ENCODE assay signal across 25 cellular contexts in genomic region chr16:57497121-57497520, GRCh38. TPM values are rescaled to one million over a fixed set of nuclear protein-coding genes. Genes with fewer than 3 reads are reported as not detected.
DNase-seq lines count a peak whose midpoint lies in the region; ATAC-seq and TF ChIP-seq lines count a peak whose summit lies in the region.
"Had no signal": no experiment of that assay in that cellular context is flagged by ENCODE, and none has a peak within 500 bp of the region (broad histone marks: within the 10 kb centered on the region; RNA-seq: fewer than 3 reads in every experiment).

No MANE protein-coding gene starts in this region.

- H3K27ac ChIP-seq in hepatocyte (no peak overlapping the region), osteoblast (ENCODE audit: low read depth, low read length) (no peak overlapping the region), smooth muscle cell (ENCODE audit: low read depth) (no peak overlapping the region)
- no peak overlapping the region for H3K27ac ChIP-seq in CD8-positive, alpha-beta T cell (ENCODE audit: low read depth, low read length)
- H3K27ac ChIP-seq: BLaER1, HL-60 had no signal

- no peak overlapping the region for H2AFZ ChIP-seq in hepatocyte
- no peak overlapping the region for H2AFZ ChIP-seq in osteoblast (ENCODE audit: low read length)
- H2AFZ ChIP-seq in smooth muscle cell (ENCODE audit: low read depth), result no peak overlapping the region

- peaks cover 1 to 5% (median 2%) of the 10 kb centered on the region in 3 donors for H3K27me3 Mint-ChIP-seq in CD14-positive monocyte (ENCODE audit: low read depth in 3 of 3)
- H3K27me3 Mint-ChIP-seq in CD8-positive, alpha-beta T cell (ENCODE audit: low read depth), result peaks cover 6% of the 10 kb centered on the region

- H3K4me3 Mint-ChIP-seq in CD14-positive monocyte, result no peak overlapping the region
- H3K4me3 Mint-ChIP-seq in CD8-positive, alpha-beta T cell, result no peak overlapping the region
- H3K4me3 Mint-ChIP-seq: CD4-positive, alpha-beta memory T cell had no signal

- H3K4me3 ChIP-seq in BE2C (ENCODE audit: low read depth, low read length) (no peak overlapping the region), hepatocyte (no peak overlapping the region), osteoblast (ENCODE audit: insufficient read depth, low read length) (no peak overlapping the region), smooth muscle cell (no peak overlapping the region)
- H3K4me3 ChIP-seq in CD8-positive, alpha-beta T cell (ENCODE audit: low read depth, low read length), result no peak overlapping the region
- H3K4me3 ChIP-seq: BLaER1, GM12878, HAP-1 had no signal

- H3K4me1 ChIP-seq in BE2C (peaks cover 18% of the 10 kb centered on the region), hepatocyte (ENCODE audit: insufficient read depth) (peaks cover 10% of the 10 kb centered on the region), osteoblast (ENCODE audit: insufficient read depth, low read length) (no peaks in the 10 kb centered on the region), smooth muscle cell (ENCODE audit: low read depth) (no peaks in the 10 kb centered on the region)
- peaks cover 16% of the 10 kb centered on the region for H3K4me1 ChIP-seq in CD8-positive, alpha-beta T cell (ENCODE audit: insufficient read depth, low read length)
- H3K4me1 ChIP-seq: HAP-1 had no signal

- H4K20me1 ChIP-seq in hepatocyte (ENCODE audit: insufficient read depth, poor library complexity, severe bottlenecking) (no peaks in the 10 kb centered on the region), osteoblast (ENCODE audit: insufficient read depth, low read length) (no peaks in the 10 kb centered on the region), smooth muscle cell (ENCODE audit: low read depth) (no peaks in the 10 kb centered on the region)
- H4K20me1 ChIP-seq: BLaER1 had no signal

- CTCF ChIA-PET in CD8-positive, alpha-beta T cell (lab: Charles Lee), result interaction anchor here (0.7 to 0.9 kb wide), 3 partner anchors 22 to 242 kb away, joined by 3 read pairs; partner anchors contain the start of gene POLR2C

- no peaks in the 10 kb centered on the region for H3K4me1 Mint-ChIP-seq in CD14-positive monocyte
- peaks cover 10% of the 10 kb centered on the region for H3K4me1 Mint-ChIP-seq in CD8-positive, alpha-beta T cell (ENCODE audit: low read depth)

- DNase-seq in BE2C, result peak; percentile 16
- peak; percentile 28 for DNase-seq in CD14-positive monocyte (ENCODE audit: low spot score)
- DNase-seq in hepatocyte (ENCODE audit: low spot score), result peak; percentile 16
- peak; percentile 29 for DNase-seq in osteoblast (ENCODE audit: insufficient read length, low spot score, missing footprints)
- no peak for DNase-seq in NK-92 treated with Interleukin-12 subunit alpha and Interleukin-12 subunit beta, amount 100 ng/mL, for 24 hours (lab: John Stamatoyannopoulos, UW)
- DNase-seq in CD8-positive, alpha-beta T cell, result no peak
- DNase-seq in smooth muscle cell (lab: John Stamatoyannopoulos, UW; ENCODE audit: unreplicated experiment), result no peak
- DNase-seq: CD4-positive, alpha-beta memory T cell; DND-41; KBM-7; MM.1S; NCI-H1048; NCI-H1436; NCI-H187 treated with DMSO at 0.1 percent for 48 hours; NCI-H2107; NCI-H2227 treated with DMSO at 0.1 percent for 48 hours; NCI-H510A treated with DMSO at 0.1 percent for 48 hours; NCI-H774; OCI-M1 had no signal

- TF ChIP-seq CTCF in BE2C (IDR thresholded peaks at IDR 0.05; ENCODE audit: low read depth, low read length), result no peak
- TF ChIP-seq CTCF in CD14-positive monocyte (IDR thresholded peaks at IDR 0.05), result no peak
- no peak for TF ChIP-seq CTCF in hepatocyte (IDR thresholded peaks at IDR 0.05; ENCODE audit: poor library complexity)
- TF ChIP-seq CTCF in osteoblast (IDR thresholded peaks at IDR 0.05; ENCODE audit: extremely low read depth, low read depth, low read length), result no peak
- no peak for TF ChIP-seq CTCF in CD8-positive, alpha-beta T cell (IDR thresholded peaks at IDR 0.05)
- TF ChIP-seq CTCF in smooth muscle cell (IDR thresholded peaks at IDR 0.05; ENCODE audit: borderline replicate concordance, insufficient read depth, poor library complexity, severe bottlenecking), result no peak

- no peaks in the 10 kb centered on the region for H3K27me3 ChIP-seq in BE2C
- no peaks in the 10 kb centered on the region for H3K27me3 ChIP-seq in hepatocyte
- peaks cover 14% of the 10 kb centered on the region for H3K27me3 ChIP-seq in osteoblast (ENCODE audit: insufficient read depth, low read length)
- no peaks in the 10 kb centered on the region for H3K27me3 ChIP-seq in CD8-positive, alpha-beta T cell (ENCODE audit: insufficient read depth, low read length)
- H3K27me3 ChIP-seq in smooth muscle cell (ENCODE audit: low read depth), result no peaks in the 10 kb centered on the region
- H3K27me3 ChIP-seq: BLaER1 had no signal

- H3K4me2 ChIP-seq in hepatocyte (no peak overlapping the region), osteoblast (ENCODE audit: insufficient read depth, low read length) (no peak overlapping the region), smooth muscle cell (no peak overlapping the region)
- H3K4me2 ChIP-seq: BLaER1 had no signal

- POLR2A ChIA-PET in CD8-positive, alpha-beta T cell (lab: Charles Lee), result interaction anchor here (0.7 kb wide), 1 partner anchor 31 kb away, joined by 3 read pairs; no protein-coding TSS in a partner anchor

- H3K9me2 ChIP-seq in hepatocyte (replicated peaks; ENCODE audit: insufficient read depth), result no peaks in the 10 kb centered on the region

- H3K36me3 Mint-ChIP-seq in CD14-positive monocyte, result no peaks in the 10 kb centered on the region
- H3K36me3 Mint-ChIP-seq in CD8-positive, alpha-beta T cell, result no peaks in the 10 kb centered on the region
- H3K36me3 Mint-ChIP-seq: CD4-positive, alpha-beta memory T cell had no signal

- intact Hi-C loops in CD14-positive monocyte (cut with micrococcal nuclease), result no loop called here
- intact Hi-C loops in CD8-positive, alpha-beta T cell (cut with DNase I, micrococcal nuclease), result no loop called here

- WGBS in hepatocyte (ENCODE audit: low lambda C conversion rate, missing lambda C conversion rate), result 53% methylated on average over 13 of the region's 13 CpGs
- WGBS in smooth muscle cell (ENCODE audit: low lambda C conversion rate), result 85% methylated on average over 13 of the region's 13 CpGs

- H3K27ac Mint-ChIP-seq in CD14-positive monocyte, result no peak overlapping the region
- H3K27ac Mint-ChIP-seq in CD8-positive, alpha-beta T cell, result no peak overlapping the region
- H3K27ac Mint-ChIP-seq: CD4-positive, alpha-beta memory T cell had no signal

- no peaks in the 10 kb centered on the region for H3K9me3 Mint-ChIP-seq in CD14-positive monocyte
- H3K9me3 Mint-ChIP-seq in CD8-positive, alpha-beta T cell, result no peaks in the 10 kb centered on the region
- H3K9me3 Mint-ChIP-seq: CD4-positive, alpha-beta memory T cell had no signal

- no peak overlapping the region for H3K9ac ChIP-seq in smooth muscle cell (ENCODE audit: low read depth)
- H3K9ac ChIP-seq: BLaER1 had no signal

- H3K36me3 ChIP-seq in BE2C (no peaks in the 10 kb centered on the region), hepatocyte (replicated peaks; ENCODE audit: insufficient read depth, low read depth) (no peaks in the 10 kb centered on the region), osteoblast (ENCODE audit: insufficient read depth, low read length) (no peaks in the 10 kb centered on the region), smooth muscle cell (ENCODE audit: low read depth) (no peaks in the 10 kb centered on the region)
- H3K36me3 ChIP-seq in CD8-positive, alpha-beta T cell (ENCODE audit: insufficient read depth, low read length), result no peaks in the 10 kb centered on the region
- H3K36me3 ChIP-seq: BLaER1, HAP-1 had no signal

- H3K79me2 ChIP-seq in hepatocyte (no peaks in the 10 kb centered on the region), osteoblast (ENCODE audit: insufficient read depth, low read length) (no peaks in the 10 kb centered on the region), smooth muscle cell (ENCODE audit: low read depth) (no peaks in the 10 kb centered on the region)

- no peaks in the 10 kb centered on the region for H3F3A ChIP-seq in smooth muscle cell (ENCODE audit: low read depth)

- H3K9me3 ChIP-seq in BE2C (no peaks in the 10 kb centered on the region), hepatocyte (ENCODE audit: low read depth) (no peaks in the 10 kb centered on the region), osteoblast (ENCODE audit: low read depth, low read length) (no peaks in the 10 kb centered on the region), smooth muscle cell (replicated peaks; ENCODE audit: low read depth) (no peaks in the 10 kb centered on the region)
- no peaks in the 10 kb centered on the region for H3K9me3 ChIP-seq in CD8-positive, alpha-beta T cell (ENCODE audit: low read length)
- H3K9me3 ChIP-seq: HAP-1 had no signal

- no peak for ATAC-seq in CD8-positive, alpha-beta T cell
- ATAC-seq: GM12878 had no signal

RNA-seq across cellular contexts. Expression of gene DOK4, which starts 10.8 kb away (rescaled TPM):
- 342 TPM for polyA plus RNA-seq in BE2C (2012; ENCODE audit: insufficient read depth, insufficient read length, low read depth)
- polyA plus RNA-seq in CD14-positive monocyte (under 1 TPM in 1 of 2 donors, not detected in 1; 0.09 TPM), hepatocyte (96.3 and 106 TPM in 2 replicates), smooth muscle cell (73.6 and 95.6 TPM in 2 replicates)
- total RNA-seq in hepatocyte (112 and 122 TPM in 2 replicates), osteoblast (27.1 and 29.0 TPM in 2 replicates), smooth muscle cell (36.5 and 43.5 TPM in 2 replicates)
- total RNA-seq in CD8-positive, alpha-beta T cell, result 1 to 10 TPM; 1.7 to 1.9 TPM

RNA-seq across cellular contexts. Expression of gene POLR2C, which starts 34.6 kb away (rescaled TPM):
- polyA plus RNA-seq in BE2C (2012; ENCODE audit: insufficient read depth, insufficient read length, low read depth), result 481 TPM
- polyA plus RNA-seq in CD14-positive monocyte, result 10 to 100 TPM; 22.6 to 24.4 TPM
- 92.5 and 101 TPM in 2 replicates for total RNA-seq in hepatocyte
- 49.0 and 56.6 TPM in 2 replicates for polyA plus RNA-seq in hepatocyte
- 95.2 and 97.8 TPM in 2 replicates for total RNA-seq in osteoblast
- total RNA-seq in CD8-positive, alpha-beta T cell, result 100 to 1,000 TPM; 101 to 112 TPM
- total RNA-seq in smooth muscle cell, result 60.9 and 90.0 TPM in 2 replicates
- polyA plus RNA-seq in smooth muscle cell, result 58.0 and 67.3 TPM in 2 replicates

RNA-seq across cellular contexts. Expression of gene CCDC102A, which starts 39.2 kb away (rescaled TPM):
- polyA plus RNA-seq in BE2C (2012; ENCODE audit: insufficient read depth, insufficient read length, low read depth), result 12.8 TPM
- polyA plus RNA-seq in CD14-positive monocyte, result not detected
- 10.5 and 11.4 TPM in 2 replicates for total RNA-seq in hepatocyte
- 13.1 and 17.2 TPM in 2 replicates for polyA plus RNA-seq in hepatocyte
- 9.8 and 10.6 TPM in 2 replicates for total RNA-seq in osteoblast
- 1 to 10 TPM; 2.1 to 3.1 TPM for total RNA-seq in CD8-positive, alpha-beta T cell
- total RNA-seq in smooth muscle cell, result 10.8 and 13.4 TPM in 2 replicates
- polyA plus RNA-seq in smooth muscle cell, result 21.9 and 25.3 TPM in 2 replicates

RNA-seq across cellular contexts. Expression of gene ADGRG5, which starts 45.3 kb away (rescaled TPM):
- polyA plus RNA-seq in BE2C (2012; ENCODE audit: insufficient read depth, insufficient read length, low read depth), result 0.09 TPM
- polyA plus RNA-seq in CD14-positive monocyte (1 to 10 TPM in 1 of 2 donors, under 1 TPM in 1; 0.97 to 1.2 TPM), hepatocyte (1.9 and 2.9 TPM in 2 replicates), smooth muscle cell (not detected in 2 replicates)
- total RNA-seq in hepatocyte (1.1 and 2.2 TPM in 2 replicates), osteoblast (not detected in 2 replicates), smooth muscle cell (not detected in 2 replicates)
- 1 to 10 TPM; 1.1 to 2.0 TPM for total RNA-seq in CD8-positive, alpha-beta T cell
- total RNA-seq: HT1080, SK-MEL-5 had no signal

RNA-seq across cellular contexts. Expression of gene COQ9, which starts 49.8 kb away (rescaled TPM):
- polyA plus RNA-seq in BE2C (2012; ENCODE audit: insufficient read depth, insufficient read length, low read depth), result 183 TPM
- polyA plus RNA-seq in CD14-positive monocyte, result 10 to 100 TPM; 32.7 to 38.4 TPM
- 57.1 and 61.9 TPM in 2 replicates for total RNA-seq in hepatocyte
- polyA plus RNA-seq in hepatocyte, result 63.2 and 81.5 TPM in 2 replicates
- 38.6 and 39.8 TPM in 2 replicates for total RNA-seq in osteoblast
- 10 to 100 TPM in 1 of 2 experiments, 1 to 10 TPM in 1; 8.1 to 11.7 TPM for total RNA-seq in CD8-positive, alpha-beta T cell
- total RNA-seq in smooth muscle cell, result 34.7 and 38.1 TPM in 2 replicates
- 59.7 and 62.1 TPM in 2 replicates for polyA plus RNA-seq in smooth muscle cell

Comparison
In these comparisons a context has a peak if more than half of its experiments do, and no peak if none do; other contexts are left out.
1. DNase-seq: peak in BE2C (single experiment), CD14-positive monocyte (single experiment), hepatocyte (single experiment) and osteoblast (single experiment); none in NK-92 treated with Interleukin-12 subunit alpha and Interleukin-12 subunit beta, amount 100 ng/mL, for 24 hours (single experiment), CD8-positive, alpha-beta T cell (0 of 7) and smooth muscle cell (single experiment).